Comparison of ENCODE assay signal across 22 cellular contexts in genomic region chr1:87949711-87950110, GRCh38.
DNase-seq lines count a peak whose midpoint lies in the region; ATAC-seq, FAIRE-seq and TF ChIP-seq lines count a peak whose summit lies in the region.
"Had no signal": no experiment of that assay in that cellular context is flagged by ENCODE, and none has a peak within 500 bp of the region (broad histone marks: within the 10 kb centered on the region; RNA-seq: fewer than 3 reads in every experiment).

No MANE protein-coding gene starts in this region.

- H3K27ac ChIP-seq in RWPE1 = no peak overlapping the region
- H3K27ac ChIP-seq: BLaER1 had no signal

- no peak overlapping the region for H3K4me3 ChIP-seq in retinal pigment epithelial cell (ENCODE audit: low read length)
- H3K4me3 ChIP-seq: BLaER1 had no signal

- intact Hi-C loops in sciatic nerve (cut with DNase I) = loop anchor here (10.0 kb wide), 2 partner anchors 625 to 815 kb away; partner anchors contain the start of gene LMO4

- POLR2A ChIA-PET in RWPE1 (lab: Yijun Ruan, JAX; ENCODE audit: low non-redundant PET) = no interaction called here

- CTCF ChIA-PET in RWPE1 (lab: Yijun Ruan, JAX) = no interaction called here

- FAIRE-seq in D721Med (lab: Jason Lieb, UNC) = peak; percentile 98
- FAIRE-seq: A204.1, GM12891, GM19239 had no signal

- no peak for DNase-seq in D721Med (ENCODE audit: insufficient read length, low spot score)
- peak; percentile 75 for DNase-seq in NCI-H82 treated with DMSO at 0.1 percent for 48 hours (lab: John Stamatoyannopoulos, UW; ENCODE audit: unreplicated experiment)
- DNase-seq in retinal pigment epithelial cell (ENCODE audit: low read depth) = peak; percentile 40
- DNase-seq in RWPE1 (ENCODE audit: low spot score) = no peak
- DNase-seq in sciatic nerve (ENCODE audit: low spot score) = no peak
- DNase-seq: 8988T; ACHN; BE2C; CD4-positive, alpha-beta memory T cell; CD4-positive, CD25-positive, alpha-beta regulatory T cell; CD8-positive, alpha-beta memory T cell; DMS 273 treated with DMSO at 0.1 percent for 48 hours; DMS153; DMS79; DND-41; EL; GDM1 had no signal

- TF ChIP-seq CTCF in D721Med (IDR thresholded peaks at IDR 0.05; ENCODE audit: insufficient read depth, missing control alignments) (no peak), retinal pigment epithelial cell (conservative IDR thresholded peaks at IDR 0.05; ENCODE audit: low read depth, low read length) (no peak), RWPE1 (conservative IDR thresholded peaks at IDR 0.05; ENCODE audit: low read depth) (no peak)

- no peak for ATAC-seq in HG03135 (IDR thresholded peaks at IDR 0.05; ENCODE audit: unreplicated experiment)
- no peak for ATAC-seq in sciatic nerve

Comparison
In these comparisons a context has a peak if more than half of its experiments do, and no peak if none do; other contexts are left out.
1. DNase-seq: peak in NCI-H82 treated with DMSO at 0.1 percent for 48 hours (single experiment) and retinal pigment epithelial cell (single experiment); none in D721Med (single experiment), RWPE1 (single experiment) and sciatic nerve (single experiment).